ENCODE assay signal across 21 cellular contexts in the genomic region with DNA sequence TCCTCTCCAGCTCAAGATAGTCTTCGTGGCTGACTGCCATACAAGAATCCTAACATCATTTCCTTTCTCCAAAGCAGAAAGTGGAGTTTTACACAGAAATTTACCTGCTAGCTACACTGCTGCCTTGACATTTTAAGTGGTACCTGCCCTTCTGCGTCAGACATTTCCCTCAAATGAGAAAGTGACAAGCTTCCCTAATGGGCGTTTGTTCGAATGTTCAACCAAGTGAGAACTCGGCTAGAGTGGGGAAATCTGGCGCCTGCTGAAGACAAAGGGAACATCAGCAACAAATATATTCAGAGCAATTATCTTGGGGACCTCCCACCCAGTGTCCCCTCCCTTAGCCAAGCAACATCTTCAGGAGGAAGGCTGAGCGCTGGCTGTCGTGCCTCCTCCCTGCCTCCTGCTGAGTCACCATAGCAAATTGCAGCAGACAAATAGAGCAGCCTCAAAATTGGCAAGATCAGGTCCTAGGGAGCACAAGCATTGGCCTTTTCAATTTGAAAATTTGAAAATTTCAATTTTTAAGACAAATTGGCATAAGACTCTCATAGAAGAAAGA. TPM values are rescaled to one million over a fixed set of nuclear protein-coding genes. Genes with fewer than 3 reads are reported as not detected.
A peak's percentile ranks its signal among the peaks of the same experiment; 100 is the strongest.
DNase-seq lines count a peak whose midpoint lies in the region; ATAC-seq and TF ChIP-seq lines count a peak whose summit lies in the region.
"Had no signal": no experiment of that assay in that cellular context is flagged by ENCODE, and none has a peak within 500 bp of the region (broad histone marks: within the 10 kb centered on the region; RNA-seq: fewer than 3 reads in every experiment).

No MANE protein-coding gene starts in this region.

- intact Hi-C loops in Calu3 (cut with micrococcal nuclease; ENCODE audit: unreplicated experiment), result no loop called here
- intact Hi-C loops in CD14-positive monocyte (cut with micrococcal nuclease), result no loop called here

- H3K27me3 Mint-ChIP-seq in Calu3 (ENCODE audit: unreplicated experiment) (peaks cover 84% of the 10 kb centered on the region), CD14-positive monocyte (ENCODE audit: low read depth in 3 of 3) (peaks cover 5 to 15% (median 7%) of the 10 kb centered on the region in 3 donors)

- H3K4me1 Mint-ChIP-seq in Calu3 (ENCODE audit: low read depth, unreplicated experiment) (no peaks in the 10 kb centered on the region), CD14-positive monocyte (no peaks in the 10 kb centered on the region)
- H3K4me1 Mint-ChIP-seq: activated CD4-positive, alpha-beta memory T cell treated with anti-CD3 and anti-CD28 coated beads, Interleukin-2, amount 10 ng/mL, durations not matched to agents 7 days and 5 days; activated naive CD4-positive, alpha-beta T cell treated with anti-CD3 and anti-CD28 coated beads, Interleukin-2, amount 50 U/mL, for 24 hours; activated T-helper 17 cell treated with anti-CD3 and anti-CD28 coated beads, Interleukin-2, amount 50 U/mL, for 72 hours; naive thymus-derived CD8-positive, alpha-beta T cell; stimulated activated naive CD8-positive, alpha-beta T cell treated with anti-CD3 and anti-CD28 coated beads, Interleukin-15, amount 100 ng/mL, for 72 hours had no signal

- no peak for ATAC-seq in GM21619 (IDR thresholded peaks at IDR 0.05; ENCODE audit: unreplicated experiment)
- ATAC-seq: activated T-helper 17 cell treated with anti-CD3 and anti-CD28 coated beads, Interleukin-2, amount 50 U/mL, for 72 hours; HCT116; left ventricle myocardium superior; naive thymus-derived CD8-positive, alpha-beta T cell; stimulated activated naive CD8-positive, alpha-beta T cell treated with anti-CD3 and anti-CD28 coated beads, Interleukin-15, amount 100 ng/mL, for 72 hours had no signal

- CTCF ChIA-PET in Calu3 (lab: Charles Lee), result interaction anchor here (0.5 kb wide), 1 partner anchor 504 kb away, joined by 4 read pairs; no protein-coding TSS in a partner anchor

- TF ChIP-seq CTCF in Calu3 (IDR thresholded peaks at IDR 0.05; ENCODE audit: unreplicated experiment), result no peak
- TF ChIP-seq CTCF in CD14-positive monocyte (IDR thresholded peaks at IDR 0.05), result no peak

- H3K27ac Mint-ChIP-seq in Calu3 (ENCODE audit: unreplicated experiment) (no peak overlapping the region), CD14-positive monocyte (no peak overlapping the region)
- H3K27ac Mint-ChIP-seq: activated CD4-positive, alpha-beta memory T cell treated with anti-CD3 and anti-CD28 coated beads, Interleukin-2, amount 10 ng/mL, durations not matched to agents 7 days and 5 days; activated naive CD4-positive, alpha-beta T cell treated with anti-CD3 and anti-CD28 coated beads, Interleukin-2, amount 50 U/mL, for 24 hours; activated T-helper 17 cell treated with anti-CD3 and anti-CD28 coated beads, Interleukin-2, amount 50 U/mL, for 72 hours; naive thymus-derived CD8-positive, alpha-beta T cell; stimulated activated naive CD8-positive, alpha-beta T cell treated with anti-CD3 and anti-CD28 coated beads, Interleukin-15, amount 100 ng/mL, for 72 hours had no signal

- H3K4me3 Mint-ChIP-seq in Calu3 (ENCODE audit: low read depth, unreplicated experiment) (no peak overlapping the region), CD14-positive monocyte (no peak overlapping the region)
- H3K4me3 Mint-ChIP-seq: activated CD4-positive, alpha-beta memory T cell treated with anti-CD3 and anti-CD28 coated beads, Interleukin-2, amount 10 ng/mL, durations not matched to agents 7 days and 5 days; activated naive CD4-positive, alpha-beta T cell treated with anti-CD3 and anti-CD28 coated beads, Interleukin-2, amount 50 U/mL, for 24 hours; activated T-helper 17 cell treated with anti-CD3 and anti-CD28 coated beads, Interleukin-2, amount 50 U/mL, for 72 hours; naive thymus-derived CD8-positive, alpha-beta T cell; stimulated activated naive CD8-positive, alpha-beta T cell treated with anti-CD3 and anti-CD28 coated beads, Interleukin-15, amount 100 ng/mL, for 72 hours had no signal

- no peaks in the 10 kb centered on the region for H3K9me3 Mint-ChIP-seq in Calu3 (ENCODE audit: low read depth, unreplicated experiment)
- H3K9me3 Mint-ChIP-seq in CD14-positive monocyte, result peaks cover 0 to 2% (median 0%) of the 10 kb centered on the region in 7 donors
- H3K9me3 Mint-ChIP-seq: activated CD4-positive, alpha-beta memory T cell treated with anti-CD3 and anti-CD28 coated beads, Interleukin-2, amount 10 ng/mL, durations not matched to agents 7 days and 5 days; activated naive CD4-positive, alpha-beta T cell treated with anti-CD3 and anti-CD28 coated beads, Interleukin-2, amount 50 U/mL, for 24 hours; activated T-helper 17 cell treated with anti-CD3 and anti-CD28 coated beads, Interleukin-2, amount 50 U/mL, for 72 hours; naive thymus-derived CD8-positive, alpha-beta T cell; stimulated activated naive CD8-positive, alpha-beta T cell treated with anti-CD3 and anti-CD28 coated beads, Interleukin-15, amount 100 ng/mL, for 72 hours had no signal

- DNase-seq in NCI-H2081 (lab: John Stamatoyannopoulos, UW) (peak; percentile 2 to 59), NCI-H2081 treated with DMSO at 0.1 percent for 48 hours (lab: John Stamatoyannopoulos, UW) (no peak), NCI-H1436 (lab: John Stamatoyannopoulos, UW) (peak; percentile 53), NCI-H774 (lab: John Stamatoyannopoulos, UW) (peak; percentile 23), occipital lobe (lab: John Stamatoyannopoulos, UW) (peak; percentile 15), Calu3 (no peak), CD14-positive monocyte (ENCODE audit: low spot score) (no peak)
- DNase-seq: activated CD4-positive, alpha-beta memory T cell treated with anti-CD3 and anti-CD28 coated beads, Interleukin-2, amount 10 ng/mL, durations not matched to agents 7 days and 5 days; BE2C; colonic mucosa; effector memory CD4-positive, alpha-beta T cell; glutamatergic neuron; left ventricle myocardium superior; naive thymus-derived CD8-positive, alpha-beta T cell; NCI-H526; SJCRH30; stimulated activated naive CD8-positive, alpha-beta T cell treated with anti-CD3 and anti-CD28 coated beads, Interleukin-15, amount 100 ng/mL, for 72 hours had no signal

- no TSS peak for BruUV-seq in Calu3 (replicated peaks; lab: Mats Ljungman, UMichigan)

- no peaks in the 10 kb centered on the region for H3K36me3 Mint-ChIP-seq in Calu3 (ENCODE audit: insufficient read depth, unreplicated experiment)
- H3K36me3 Mint-ChIP-seq in CD14-positive monocyte, result no peaks in the 10 kb centered on the region
- H3K36me3 Mint-ChIP-seq: naive thymus-derived CD8-positive, alpha-beta T cell had no signal

RNA-seq across cellular contexts. Expression of a gene that starts 57.1 kb away (rescaled TPM):
- total RNA-seq in occipital lobe (188 TPM), Calu3 (2022) (34.4 and 39.3 TPM in 2 replicates)
- polyA plus RNA-seq in CD14-positive monocyte, result 10 to 100 TPM in 1 of 2 donors, 1 to 10 TPM in 1; 8.6 to 13.1 TPM

RNA-seq across cellular contexts. Expression of a gene that starts 57.2 kb away (rescaled TPM):
- total RNA-seq in occipital lobe (26.2 TPM), Calu3 (2022) (21.3 and 23.5 TPM in 2 replicates)
- 10 to 100 TPM; 15.6 to 18.4 TPM for polyA plus RNA-seq in CD14-positive monocyte

Comparison
In these comparisons a context has a peak if more than half of its experiments do, and no peak if none do; other contexts are left out.
1. DNase-seq: peak in NCI-H2081 (2 of 2), NCI-H1436 (single experiment), NCI-H774 (single experiment) and occipital lobe (single experiment); none in NCI-H2081 treated with DMSO at 0.1 percent for 48 hours (single experiment), Calu3 (single experiment) and CD14-positive monocyte (single experiment).